Comparison of ENCODE assay signal across 16 cellular contexts in the genomic region with DNA sequence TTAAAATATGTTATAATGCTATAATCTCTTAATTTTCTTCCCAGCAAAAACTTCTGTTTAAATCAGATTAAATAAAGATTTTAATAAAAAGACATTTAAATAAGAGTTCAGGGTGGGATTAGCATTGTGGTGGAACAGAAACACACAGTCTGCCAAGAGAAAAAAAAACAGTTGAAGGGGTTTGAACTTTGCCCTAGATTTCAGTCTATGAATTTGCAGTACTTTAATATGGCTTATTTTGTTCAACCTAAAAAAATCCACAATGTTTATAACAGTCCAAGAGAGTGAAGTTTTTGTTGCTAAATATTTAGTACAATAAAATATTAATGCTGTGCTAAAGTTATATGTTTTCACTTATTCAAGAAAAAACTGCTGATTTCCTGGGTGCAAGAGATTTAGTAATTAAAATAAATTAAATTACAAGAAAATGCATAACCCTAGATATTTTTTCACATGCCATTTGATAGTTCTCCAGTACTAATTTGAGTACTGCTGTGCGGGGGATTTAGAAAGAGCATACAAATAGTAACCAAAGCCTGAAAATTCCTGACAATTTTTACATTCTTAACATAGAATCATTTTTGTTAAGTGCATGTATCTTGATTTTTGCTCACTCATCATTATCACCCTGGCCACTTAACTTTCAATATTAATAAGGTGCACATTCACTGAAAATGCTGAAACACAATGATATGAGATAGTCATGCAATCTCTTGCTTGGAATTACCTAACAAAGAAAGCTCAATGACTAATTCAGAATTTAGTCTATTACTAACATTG.
"Had no signal": no experiment of that assay in that cellular context is flagged by ENCODE, and none has a peak within 500 bp of the region (broad histone marks: within the 10 kb centered on the region; RNA-seq: fewer than 3 reads in every experiment).

No MANE protein-coding gene starts in this region.

- H3K9me3 ChIP-seq: gastroesophageal sphincter, ovary, psoas muscle had no signal

- H3K36me3 ChIP-seq: brain microvascular endothelial cell, gastroesophageal sphincter, ovary had no signal

- H3K27ac ChIP-seq: brain microvascular endothelial cell, gastroesophageal sphincter, psoas muscle had no signal

- H3K27me3 ChIP-seq: brain microvascular endothelial cell, gastroesophageal sphincter, ovary had no signal

- DNase-seq: activated CD4-positive, alpha-beta T cell treated with anti-CD3 and anti-CD28 coated beads, Interleukin-2, amount 10 ng/mL, durations not matched to agents 24 days and 14 days; activated CD8-positive, alpha-beta T cell treated with anti-CD3 and anti-CD28 coated beads for 36 hours; activated naive CD4-positive, alpha-beta T cell treated with anti-CD3 and anti-CD28 coated beads for 36 hours; activated naive CD8-positive, alpha-beta T cell treated with anti-CD3 and anti-CD28 coated beads, Interleukin-2, amount 50 U/mL, for 24 hours; activated T-cell treated with anti-CD3 and anti-CD28 coated beads, Interleukin-2, amount 50 U/mL, for 24 hours; aorta; brain microvascular endothelial cell; mesendoderm; naive thymus-derived CD8-positive, alpha-beta T cell; psoas muscle; right cardiac atrium; stimulated activated naive B cell treated with anti-CD40 and anti-IgM and Interleukin-4, amounts not matched to agents 10 μg/mL and 1 μg/mL and 100 μg/mL, for 72 hours; T1000 had no signal

- ATAC-seq: activated CD8-positive, alpha-beta T cell treated with anti-CD3 and anti-CD28 coated beads for 36 hours; activated naive CD8-positive, alpha-beta T cell treated with anti-CD3 and anti-CD28 coated beads, Interleukin-2, amount 50 U/mL, for 24 hours; esophagus mucosa; gastroesophageal sphincter; naive thymus-derived CD8-positive, alpha-beta T cell; psoas muscle; stimulated activated naive B cell treated with anti-CD40 and anti-IgM and Interleukin-4, amounts not matched to agents 10 μg/mL and 1 μg/mL and 100 μg/mL, for 72 hours had no signal

- H3K4me3 ChIP-seq: gastroesophageal sphincter, psoas muscle had no signal
